ENCODE assay signal across 8 cellular contexts in genomic region chr2:55231546-55232083, GRCh38. TPM values are rescaled to one million over a fixed set of nuclear protein-coding genes. Genes with fewer than 3 reads are reported as not detected.
A peak's percentile ranks its signal among the peaks of the same experiment; 100 is the strongest.
DNase-seq lines count a peak whose midpoint lies in the region; ATAC-seq, FAIRE-seq and TF ChIP-seq lines count a peak whose summit lies in the region.

No MANE protein-coding gene starts in this region.

- H3K4me3 Mint-ChIP-seq in activated T-cell treated with anti-CD3 and anti-CD28 coated beads, Interleukin-2, amount 50 U/mL, for 24 hours: peak overlapping the region; percentile 97

- H3K4me3 ChIP-seq in PC-3 (ENCODE audit: low read length) (peak overlapping the region; percentile 98), duodenal mucosa (ENCODE audit: low read depth in 1 of 2, low read length in 2 of 2) (peak overlapping the region; percentile 95 to 96), muscle layer of colon (ENCODE audit: low read depth in 1 of 2, low read length in 2 of 2) (peak overlapping the region; percentile 97 to 99)

- peaks cover 77% of the 10 kb centered on the region for H3K36me3 Mint-ChIP-seq in activated T-cell treated with anti-CD3 and anti-CD28 coated beads, Interleukin-2, amount 50 U/mL, for 24 hours (ENCODE audit: low read depth)

- H2AFZ ChIP-seq in PC-3 (ENCODE audit: low read length): peak overlapping the region; percentile 94

- TF ChIP-seq CTCF in PC-3 (conservative IDR thresholded peaks at IDR 0.05; ENCODE audit: low read depth, low read length): no peak

- H3K79me2 ChIP-seq in PC-3 (ENCODE audit: low read length): peaks cover 71% of the 10 kb centered on the region

- H3K36me3 ChIP-seq in PC-3 (ENCODE audit: low read depth, low read length) (peaks cover 37% of the 10 kb centered on the region), duodenal mucosa (ENCODE audit: control insufficient read depth in 1 of 2, insufficient read depth in 2 of 2, low read length in 2 of 2) (peaks cover 22 to 29% of the 10 kb centered on the region in 2 donors), muscle layer of colon (ENCODE audit: insufficient read depth, low read length) (peaks cover 29% of the 10 kb centered on the region)

- CTCF ChIA-PET in PC-3 (lab: Charles Lee): no interaction called here

- no peaks in the 10 kb centered on the region for H3K27me3 Mint-ChIP-seq in activated T-cell treated with anti-CD3 and anti-CD28 coated beads, Interleukin-2, amount 50 U/mL, for 24 hours

- peaks cover 53% of the 10 kb centered on the region for H3K4me1 Mint-ChIP-seq in activated T-cell treated with anti-CD3 and anti-CD28 coated beads, Interleukin-2, amount 50 U/mL, for 24 hours (ENCODE audit: low read depth)

- no peaks in the 10 kb centered on the region for H3K9me3 Mint-ChIP-seq in activated T-cell treated with anti-CD3 and anti-CD28 coated beads, Interleukin-2, amount 50 U/mL, for 24 hours

- POLR2A ChIA-PET in PC-3 (lab: Charles Lee; ENCODE audit: unreplicated experiment): no interaction called here

- H3K27me3 ChIP-seq in PC-3 (ENCODE audit: low read length) (no peaks in the 10 kb centered on the region), duodenal mucosa (ENCODE audit: control insufficient read depth in 1 of 2, insufficient read depth in 2 of 2, low read length in 2 of 2) (no peaks in the 10 kb centered on the region), muscle layer of colon (ENCODE audit: control insufficient read depth in 1 of 2, insufficient read depth in 2 of 2, low read length in 2 of 2) (no peaks in the 10 kb centered on the region)

- TSS peak; percentile 74 for BruUV-seq in PC-3 (replicated peaks; lab: Mats Ljungman, UMichigan)

- peak overlapping the region; percentile 100 for H3K4me2 ChIP-seq in PC-3 (ENCODE audit: low read length)

- intact Hi-C loops in PC-3 (cut with micrococcal nuclease): loop anchor here (10.0 kb wide), 1 partner anchor 283 kb away; the partner anchor contains the start of gene CFAP36

- H3K27ac Mint-ChIP-seq in activated T-cell treated with anti-CD3 and anti-CD28 coated beads, Interleukin-2, amount 50 U/mL, for 24 hours: peak overlapping the region; percentile 99

- H3F3A ChIP-seq in PC-3 (ENCODE audit: low read length, unreplicated experiment): peaks cover 7% of the 10 kb centered on the region

- no peaks in the 10 kb centered on the region for H3K9me2 ChIP-seq in PC-3 (replicated peaks; ENCODE audit: low read length)

- peak overlapping the region; percentile 85 for H3K27ac ChIP-seq in PC-3 (ENCODE audit: low read length)
- H3K27ac ChIP-seq in duodenal mucosa (ENCODE audit: low read depth, low read length): peak overlapping the region; percentile 88
- peak overlapping the region; percentile 98 for H3K27ac ChIP-seq in muscle layer of colon (ENCODE audit: low read depth, low read length)

- no peak for FAIRE-seq in GM19239 (lab: Jason Lieb, UNC)

- no peaks in the 10 kb centered on the region for H3K9me3 ChIP-seq in PC-3 (ENCODE audit: low read length)
- no peaks in the 10 kb centered on the region for H3K9me3 ChIP-seq in duodenal mucosa (ENCODE audit: control insufficient read depth in 1 of 2, low read length in 2 of 2)
- no peaks in the 10 kb centered on the region for H3K9me3 ChIP-seq in muscle layer of colon (ENCODE audit: low read length)

- DNase-seq in activated T-cell treated with anti-CD3 and anti-CD28 coated beads, Interleukin-2, amount 50 U/mL, for 24 hours: no peak
- DNase-seq in activated T-cell treated with anti-CD3 and anti-CD28 coated beads for 4 hours (no peak), PC-3 (no peak), GM19239 (ENCODE audit: insufficient read length, low spot score) (no peak), NCI-H2196 treated with DMSO at 0.1 percent for 48 hours (lab: John Stamatoyannopoulos, UW; ENCODE audit: unreplicated experiment) (no peak)
- no peak for DNase-seq in activated CD4-positive, alpha-beta T cell treated with anti-CD3 and anti-CD28 coated beads, Interleukin-2, amount 50 U/mL, for 48 hours

- peaks cover 35% of the 10 kb centered on the region for H4K20me1 ChIP-seq in PC-3 (ENCODE audit: low read length)

- ATAC-seq in PC-3: peak; percentile 27

- peak overlapping the region; percentile 99 for H3K9ac ChIP-seq in PC-3 (ENCODE audit: low read length)
- peak overlapping the region; percentile 91 to 99 for H3K9ac ChIP-seq in duodenal mucosa (ENCODE audit: low read depth in 1 of 2, low read length in 2 of 2)
- peak overlapping the region; percentile 98 for H3K9ac ChIP-seq in muscle layer of colon (ENCODE audit: low read length)

- H3K4me1 ChIP-seq in PC-3 (ENCODE audit: insufficient read depth, low read length): peaks cover 25% of the 10 kb centered on the region
- peaks cover 22% of the 10 kb centered on the region in 2 donors for H3K4me1 ChIP-seq in duodenal mucosa (ENCODE audit: control insufficient read depth in 1 of 2, insufficient read depth in 2 of 2, low read length in 2 of 2)
- peaks cover 9% of the 10 kb centered on the region for H3K4me1 ChIP-seq in muscle layer of colon (ENCODE audit: insufficient read depth, low read length)

RNA-seq across cellular contexts. Expression of gene CLHC1, which starts 0.5 kb away (rescaled TPM):
- 1.8 and 3.9 TPM in 2 replicates for total RNA-seq in PC-3 (2014; rRNA removed)

RNA-seq across cellular contexts. Expression of gene RPS27A, which starts 0.9 kb away (rescaled TPM):
- total RNA-seq in PC-3 (2014; rRNA removed): 1,096 and 1,330 TPM in 2 replicates

RNA-seq across cellular contexts. Expression of gene MTIF2, which starts 37.4 kb away (rescaled TPM):
- total RNA-seq in PC-3 (2014; rRNA removed): 46.5 and 49.6 TPM in 2 replicates
